1 cellular context compared by ENCODE assay signal in the genomic region with DNA sequence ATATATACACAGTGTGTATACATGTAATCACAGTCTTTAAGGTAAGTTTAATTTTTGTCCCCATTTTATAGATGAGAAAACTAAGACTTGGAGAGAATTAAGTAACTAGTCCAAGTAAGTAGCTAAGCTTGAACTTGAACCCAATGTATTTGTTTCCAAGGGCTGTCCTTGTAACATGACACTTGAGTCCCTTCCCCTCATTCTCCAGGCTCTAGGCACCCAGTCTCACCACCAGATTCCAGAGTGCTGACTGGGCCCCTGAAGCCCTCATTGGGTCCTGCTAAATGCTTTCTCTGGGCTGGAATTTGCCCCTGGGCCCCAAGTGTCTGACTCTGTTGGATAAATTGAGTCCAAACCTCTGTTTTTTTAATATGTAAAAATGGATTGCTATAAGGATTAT.
TF ChIP-seq lines count a peak whose summit lies in the region.

No MANE protein-coding gene starts in this region.

TF ChIP-seq in H1, 55 proteins besides CTCF, POLR2A, EP300 and RAD21:
- TF ChIP-seq NANOG (IDR thresholded peaks at IDR 0.05; ENCODE audit: insufficient read depth, low read depth, low read length, poor library complexity, severe bottlenecking) (no peak), TEAD4 (IDR thresholded peaks at IDR 0.05; ENCODE audit: low read depth, low read length) (peak; percentile 54; the same call in 1 of the 2 replicates), SP1 (IDR thresholded peaks at IDR 0.05; ENCODE audit: low read depth, low read length) (0 out of 2 replicates have a peak, but pooled peaks have one; percentile 19), ASH2L (IDR thresholded peaks at IDR 0.05; ENCODE audit: low read length) (peak; percentile 32), KDM1A (IDR thresholded peaks at IDR 0.05; ENCODE audit: borderline replicate concordance, low read length) (0 out of 2 replicates have a peak, but pooled peaks have one; percentile 21), HDAC2 (IDR thresholded peaks at IDR 0.05; ENCODE audit: borderline replicate concordance in 1 of 2, low read depth in 2 of 2, low read length in 2 of 2) (no peak), SP4 (IDR thresholded peaks at IDR 0.05; ENCODE audit: low read length) (no peak), CTBP2 (IDR thresholded peaks at IDR 0.05; ENCODE audit: borderline replicate concordance, insufficient read depth, insufficient read length, low read length) (no peak), JUND (IDR thresholded peaks at IDR 0.05; ENCODE audit: low read length) (peak; percentile 71; the same call in 1 of the 2 replicates), POU5F1 (IDR thresholded peaks at IDR 0.05; ENCODE audit: low read depth, low read length) (no peak), TAF7 (optimal IDR thresholded peaks at IDR 0.05; ENCODE audit: borderline replicate concordance, low read depth, low read length) (no peak), FOSL1 (IDR thresholded peaks at IDR 0.05; ENCODE audit: insufficient read depth, low read depth, low read length) (no peak), EGR1 (IDR thresholded peaks at IDR 0.05; ENCODE audit: borderline replicate concordance, low read depth, low read length) (no peak), RBBP5 (IDR thresholded peaks at IDR 0.05; ENCODE audit: borderline replicate concordance, low read depth, low read length) (no peak)
- TF ChIP-seq, protein P1, sequence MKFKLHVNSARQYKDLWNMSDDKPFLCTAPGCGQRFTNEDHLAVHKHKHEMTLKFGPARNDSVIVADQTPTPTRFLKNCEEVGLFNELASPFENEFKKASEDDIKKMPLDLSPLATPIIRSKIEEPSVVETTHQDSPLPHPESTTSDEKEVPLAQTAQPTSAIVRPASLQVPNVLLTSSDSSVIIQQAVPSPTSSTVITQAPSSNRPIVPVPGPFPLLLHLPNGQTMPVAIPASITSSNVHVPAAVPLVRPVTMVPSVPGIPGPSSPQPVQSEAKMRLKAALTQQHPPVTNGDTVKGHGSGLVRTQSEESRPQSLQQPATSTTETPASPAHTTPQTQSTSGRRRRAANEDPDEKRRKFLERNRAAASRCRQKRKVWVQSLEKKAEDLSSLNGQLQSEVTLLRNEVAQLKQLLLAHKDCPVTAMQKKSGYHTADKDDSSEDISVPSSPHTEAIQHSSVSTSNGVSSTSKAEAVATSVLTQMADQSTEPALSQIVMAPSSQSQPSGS (IDR thresholded peaks at IDR 0.05; ENCODE audit: low read length): 0 out of 2 replicates have a peak, but pooled peaks have one; percentile 30
